ENCODE assay signal across 8 cellular contexts in genomic region chr19:18386543-18387251, GRCh38. TPM values are rescaled to one million over a fixed set of nuclear protein-coding genes. Genes with fewer than 3 reads are reported as not detected.
DNase-seq lines count a peak whose midpoint lies in the region; TF ChIP-seq lines count a peak whose summit lies in the region.
"Had no signal": no experiment of that assay in that cellular context is flagged by ENCODE, and none has a peak within 500 bp of the region (broad histone marks: within the 10 kb centered on the region; RNA-seq: fewer than 3 reads in every experiment).

No MANE protein-coding gene starts in this region.

- DNase-seq in epithelial cell of proximal tubule (ENCODE audit: low read depth) (no peak), skeletal muscle cell (ENCODE audit: low read depth) (peak; percentile 25), NCI-H1105 (lab: John Stamatoyannopoulos, UW) (no peak), NOMO-1 (lab: John Stamatoyannopoulos, UW; ENCODE audit: unreplicated experiment in 2 of 2) (no peak)
- no peak for DNase-seq in stimulated activated CD4-positive, alpha-beta T cell treated with anti-CD3 and anti-CD28 coated beads, Interleukin-12 subunit alpha, Interleukin-12 subunit beta, amount 100 ng/mL, for 4 hours
- DNase-seq: NCI-H1092 treated with DMSO at 0.1 percent for 48 hours had no signal

- peaks cover 6% of the 10 kb centered on the region; the same call in 1 of the 2 replicates for H3K4me1 ChIP-seq in HUES64 (ENCODE audit: insufficient read depth, low read length)

- H3K9me3 ChIP-seq in HUES64 (ENCODE audit: insufficient read depth, low read depth, low read length) = no peaks in the 10 kb centered on the region

- H3K4me3 ChIP-seq in HUES64 (ENCODE audit: low read length) = peak overlapping the region; percentile 34
- peak overlapping the region; percentile 85 for H3K4me3 ChIP-seq in epithelial cell of proximal tubule (ENCODE audit: low read depth, low read length)
- peak overlapping the region; percentile 62 for H3K4me3 ChIP-seq in skeletal muscle cell (ENCODE audit: low read depth, low read length)

- H3K9ac ChIP-seq in HUES64 (ENCODE audit: low read depth, low read length) = no peak overlapping the region

- no peak for TF ChIP-seq CTCF in epithelial cell of proximal tubule (conservative IDR thresholded peaks at IDR 0.05; ENCODE audit: low read depth, low read length)

- H3K27me3 ChIP-seq in HUES64 (ENCODE audit: insufficient read depth, low read length) = peaks cover 25% of the 10 kb centered on the region

- H3K27ac ChIP-seq in HUES64 (ENCODE audit: low read depth, low read length) = no peak overlapping the region

- WGBS in HUES64 = 88% methylated on average over 13 of the region's 13 CpGs

- no peaks in the 10 kb centered on the region for H3K36me3 ChIP-seq in HUES64 (ENCODE audit: insufficient read depth, low read length)

RNA-seq across cellular contexts. Expression of gene GDF15, which starts 0.7 kb away (rescaled TPM):
- 3.7 TPM for polyA plus RNA-seq in HUES64 (2013, experiment 1 of 2)
- polyA plus RNA-seq in HUES64 (2013, experiment 2 of 2) = 4.2 TPM
- 76.3 and 262 TPM in 2 replicates for total RNA-seq in epithelial cell of proximal tubule
- total RNA-seq: mononuclear cell had no signal

RNA-seq across cellular contexts. Expression of gene LRRC25, which starts 10.7 kb away (rescaled TPM):
- polyA plus RNA-seq in HUES64 (2013, experiment 1 of 2) = 0.10 TPM
- not detected for polyA plus RNA-seq in HUES64 (2013, experiment 2 of 2)
- total RNA-seq in epithelial cell of proximal tubule = 0.06 TPM in 1 of 2 replicates, not detected in the other

RNA-seq across cellular contexts. Expression of gene SSBP4, which starts 32.5 kb away (rescaled TPM):
- 35.2 TPM for polyA plus RNA-seq in HUES64 (2013, experiment 1 of 2)
- 53.3 TPM for polyA plus RNA-seq in HUES64 (2013, experiment 2 of 2)
- total RNA-seq in epithelial cell of proximal tubule = 119 and 171 TPM in 2 replicates

RNA-seq across cellular contexts. Expression of gene PGPEP1, which starts 46.3 kb away (rescaled TPM):
- polyA plus RNA-seq in HUES64 (2013, experiment 1 of 2) = 12.6 TPM
- polyA plus RNA-seq in HUES64 (2013, experiment 2 of 2) = 15.8 TPM
- 5.4 and 7.5 TPM in 2 replicates for total RNA-seq in epithelial cell of proximal tubule

RNA-seq across cellular contexts. Expression of gene ISYNA1, which starts 51.2 kb away (rescaled TPM):
- 136 TPM for polyA plus RNA-seq in HUES64 (2013, experiment 1 of 2)
- 178 TPM for polyA plus RNA-seq in HUES64 (2013, experiment 2 of 2)
- 88.7 and 115 TPM in 2 replicates for total RNA-seq in epithelial cell of proximal tubule

Comparison
In these comparisons a context has a peak if more than half of its experiments do, and no peak if none do; other contexts are left out.
1. H3K4me3 ChIP-seq: peak in every context shown above with its lines; median percentile 85 in epithelial cell of proximal tubule; 62 in skeletal muscle cell; 34 in HUES64.